Comparison of ENCODE assay signal across 1 cellular context in genomic region chr4:6917445-6918241, GRCh38.
TF ChIP-seq lines count a peak whose summit lies in the region.

No MANE protein-coding gene starts in this region.

TF ChIP-seq in HEK293, 187 proteins besides CTCF, POLR2A, EP300 and RAD21 (continued from another document):
- TF ChIP-seq ZNF335 (tag by site-specific recombination; conservative IDR thresholded peaks at IDR 0.05) (peak; percentile 21; the same call in 1 of the 2 replicates), ZNF169 (tag by site-specific recombination; IDR thresholded peaks at IDR 0.05) (no peak), ELK4 (IDR thresholded peaks at IDR 0.05; ENCODE audit: borderline replicate concordance, low read depth, low read length) (peak; percentile 34; the same call in 1 of the 2 replicates), ZNF423 (tag by site-specific recombination; IDR thresholded peaks at IDR 0.05) (peak; percentile 66), ZNF18 (tag by site-specific recombination; IDR thresholded peaks at IDR 0.05) (peak; percentile 70)
TF ChIP-seq in HEK293: peak in this region for 40.
